In the genomic region with DNA sequence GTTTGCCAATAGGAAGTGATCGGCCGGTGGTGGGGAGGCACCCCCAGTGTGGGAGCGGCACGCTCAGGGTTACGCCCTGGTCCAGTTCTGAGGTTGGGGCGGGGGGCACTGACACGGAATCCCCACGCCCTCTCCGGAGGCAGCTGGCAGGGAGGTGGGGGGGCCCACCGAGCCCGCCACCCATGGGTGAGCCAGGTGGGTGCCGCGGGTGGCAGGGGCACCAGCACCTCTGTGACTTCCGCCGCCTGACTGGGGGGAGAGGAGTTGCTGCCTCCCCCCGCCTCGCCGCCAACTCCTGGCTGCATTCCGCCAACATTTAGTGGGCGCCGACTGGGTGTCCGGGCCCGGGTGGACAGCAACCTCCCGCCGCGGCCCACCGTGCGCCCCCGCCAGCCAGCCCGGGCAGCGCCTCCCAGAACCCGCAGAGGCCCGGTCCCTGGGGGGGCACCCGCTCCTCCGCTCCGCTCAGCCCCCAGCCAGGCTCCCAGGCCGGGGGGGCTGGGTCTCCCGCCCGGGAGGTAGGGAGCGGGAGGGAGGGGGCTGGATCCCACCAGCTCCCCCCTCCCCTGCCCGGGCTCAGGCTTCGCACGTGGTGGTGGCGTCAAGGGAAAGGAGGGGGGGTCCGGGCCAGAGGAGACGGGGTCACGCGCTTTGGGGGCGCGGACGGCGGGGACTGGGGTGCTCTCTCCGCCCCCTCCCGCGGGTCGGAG, we compare ENCODE assay signal across 8 cellular contexts. TPM values are rescaled to one million over a fixed set of nuclear protein-coding genes. Genes with fewer than 3 reads are reported as not detected.
DNase-seq lines count a peak whose midpoint lies in the region; ATAC-seq and TF ChIP-seq lines count a peak whose summit lies in the region.

No MANE protein-coding gene starts in this region.

- CTCF ChIA-PET in CD4-positive, alpha-beta T cell (lab: Charles Lee): no interaction called here

- H3K9me3 ChIP-seq in CD4-positive, alpha-beta T cell (ENCODE audit: control insufficient read depth, low read length): no peaks in the 10 kb centered on the region

- H3K27me3 Mint-ChIP-seq in CD4-positive, alpha-beta T cell: no peaks in the 10 kb centered on the region

- H3K27me3 ChIP-seq in CD4-positive, alpha-beta T cell (ENCODE audit: control insufficient read depth, insufficient read depth, low read length): no peaks in the 10 kb centered on the region
- H3K27me3 ChIP-seq in H7 (ENCODE audit: control insufficient read depth, insufficient read depth, low read length): peaks cover 22% of the 10 kb centered on the region
- no peaks in the 10 kb centered on the region for H3K27me3 ChIP-seq in kidney epithelial cell (ENCODE audit: control insufficient read depth, insufficient read depth, low read length)

- H3K4me3 ChIP-seq in H7 (ENCODE audit: insufficient read depth, low read depth, low read length): peak overlapping the region; percentile 76
- peak overlapping the region; percentile 77 for H3K4me3 ChIP-seq in kidney epithelial cell (ENCODE audit: low read depth, low read length)

- H3K27ac ChIP-seq in CD4-positive, alpha-beta T cell (ENCODE audit: low read depth, low read length): peak overlapping the region; percentile 80
- peak overlapping the region; percentile 93 for H3K27ac ChIP-seq in caudate nucleus (ENCODE audit: low read depth, low read length)

- H3K4me1 Mint-ChIP-seq in CD4-positive, alpha-beta T cell (ENCODE audit: low read depth): peaks cover 35% of the 10 kb centered on the region

- POLR2A ChIA-PET in CD4-positive, alpha-beta T cell (lab: Charles Lee): interaction anchor here (0.6 to 5.5 kb wide), 4 partner anchors 21 to 77 kb away, joined by 3 to 70 read pairs (median 4); no protein-coding TSS in a partner anchor

- H3K9me3 Mint-ChIP-seq in CD4-positive, alpha-beta T cell: no peaks in the 10 kb centered on the region

- intact Hi-C loops in CD4-positive, alpha-beta T cell (cut with DNase I, micrococcal nuclease): loop anchor here (1.0 to 5.0 kb wide), 3 partner anchors 57 to 118 kb away; a partner anchor contains a TSS

- no peak for TF ChIP-seq CTCF in CD4-positive, alpha-beta T cell (IDR thresholded peaks at IDR 0.05)
- no peak for TF ChIP-seq CTCF in kidney epithelial cell (IDR thresholded peaks at IDR 0.05; ENCODE audit: insufficient read depth, low read length, poor library complexity, severe bottlenecking)

- peaks cover 9% of the 10 kb centered on the region for H3K36me3 Mint-ChIP-seq in CD4-positive, alpha-beta T cell (ENCODE audit: low read depth)

- DNase-seq in CD4-positive, alpha-beta T cell: peak in 7 of 10 experiments; percentile 28 to 54 (median 42)
- DNase-seq in H7 (peak; percentile 93), caudate nucleus (lab: John Stamatoyannopoulos, UW) (peak in 53 of 61 donors; percentile 14 to 85 (median 50)), kidney epithelial cell (ENCODE audit: low read depth) (no peak), NCI-H526 treated with DMSO at 0.1 percent for 48 hours (lab: John Stamatoyannopoulos, UW) (no peak)
- peak; percentile 40 for DNase-seq in stimulated activated CD4-positive, alpha-beta T cell treated with anti-CD3 and anti-CD28 coated beads, Interleukin-4, amount 100 ng/mL, for 24 hours

- ATAC-seq in CD4-positive, alpha-beta T cell (ENCODE audit: poor library complexity): no peak
- ATAC-seq in SK-N-SH treated with all-trans-retinoic acid at 6 μM for 48 hours (no peak; the same call in 2 of the 3 replicates), HG03571 (IDR thresholded peaks at IDR 0.05; ENCODE audit: unreplicated experiment) (no peak)

- no peak overlapping the region for H3K27ac Mint-ChIP-seq in CD4-positive, alpha-beta T cell

- peaks cover 2% of the 10 kb centered on the region for H3K36me3 ChIP-seq in H7 (replicated peaks; ENCODE audit: control insufficient read depth, insufficient read depth, low read length)
- H3K36me3 ChIP-seq in kidney epithelial cell (ENCODE audit: control insufficient read depth, insufficient read depth, low read length): no peaks in the 10 kb centered on the region

- H3K4me3 Mint-ChIP-seq in CD4-positive, alpha-beta T cell: peak overlapping the region; percentile 70

TF ChIP-seq in SK-N-SH treated with all-trans-retinoic acid at 6 μM for 48 hours, 23 proteins besides CTCF, POLR2A, EP300 and RAD21:
- TF ChIP-seq RARB (CRISPR knock-in tag; IDR thresholded peaks at IDR 0.05): no peak
- TF ChIP-seq, protein P1, sequence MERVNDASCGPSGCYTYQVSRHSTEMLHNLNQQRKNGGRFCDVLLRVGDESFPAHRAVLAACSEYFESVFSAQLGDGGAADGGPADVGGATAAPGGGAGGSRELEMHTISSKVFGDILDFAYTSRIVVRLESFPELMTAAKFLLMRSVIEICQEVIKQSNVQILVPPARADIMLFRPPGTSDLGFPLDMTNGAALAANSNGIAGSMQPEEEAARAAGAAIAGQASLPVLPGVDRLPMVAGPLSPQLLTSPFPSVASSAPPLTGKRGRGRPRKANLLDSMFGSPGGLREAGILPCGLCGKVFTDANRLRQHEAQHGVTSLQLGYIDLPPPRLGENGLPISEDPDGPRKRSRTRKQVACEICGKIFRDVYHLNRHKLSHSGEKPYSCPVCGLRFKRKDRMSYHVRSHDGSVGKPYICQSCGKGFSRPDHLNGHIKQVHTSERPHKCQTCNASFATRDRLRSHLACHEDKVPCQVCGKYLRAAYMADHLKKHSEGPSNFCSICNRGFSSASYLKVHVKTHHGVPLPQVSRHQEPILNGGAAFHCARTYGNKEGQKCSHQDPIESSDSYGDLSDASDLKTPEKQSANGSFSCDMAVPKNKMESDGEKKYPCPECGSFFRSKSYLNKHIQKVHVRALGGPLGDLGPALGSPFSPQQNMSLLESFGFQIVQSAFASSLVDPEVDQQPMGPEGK (CRISPR knock-in tag; IDR thresholded peaks at IDR 0.05; ENCODE audit: borderline replicate concordance): peak; percentile 70; the same call in 1 of the 2 replicates

RNA-seq across cellular contexts. Expression of a gene that starts 2.0 kb away (rescaled TPM):
- 10 to 100 TPM; 44.2 to 47.2 TPM for total RNA-seq in CD4-positive, alpha-beta T cell
- total RNA-seq in H7 (2014; rRNA removed; shearing (Covaris generic)): 18.3 and 20.8 TPM in 2 replicates
- 39.9 and 43.3 TPM in 2 replicates for total RNA-seq in kidney epithelial cell

RNA-seq across cellular contexts. Expression of a gene that starts 57.2 kb away (rescaled TPM):
- total RNA-seq in CD4-positive, alpha-beta T cell: 10 to 100 TPM; 14.5 to 16.5 TPM
- total RNA-seq in H7 (2014; rRNA removed; shearing (Covaris generic)): 47.9 and 54.4 TPM in 2 replicates
- 38.1 and 43.7 TPM in 2 replicates for total RNA-seq in kidney epithelial cell

RNA-seq across cellular contexts. Expression of a gene that starts 59.2 kb away (rescaled TPM):
- 10 to 100 TPM; 72.7 to 77.6 TPM for total RNA-seq in CD4-positive, alpha-beta T cell
- 221 and 226 TPM in 2 replicates for total RNA-seq in H7 (2014; rRNA removed; shearing (Covaris generic))
- total RNA-seq in kidney epithelial cell: 198 and 249 TPM in 2 replicates

Comparison
In these comparisons a context has a peak if more than half of its experiments do, and no peak if none do; other contexts are left out.
1. DNase-seq: peak in CD4-positive, alpha-beta T cell (7 of 10), H7 (single experiment), caudate nucleus (53 of 61) and stimulated activated CD4-positive, alpha-beta T cell treated with anti-CD3 and anti-CD28 coated beads, Interleukin-4, amount 100 ng/mL, for 24 hours (single experiment); none in kidney epithelial cell (single experiment) and NCI-H526 treated with DMSO at 0.1 percent for 48 hours (single experiment).